ENCODE assay signal across 12 cellular contexts in the genomic region with DNA sequence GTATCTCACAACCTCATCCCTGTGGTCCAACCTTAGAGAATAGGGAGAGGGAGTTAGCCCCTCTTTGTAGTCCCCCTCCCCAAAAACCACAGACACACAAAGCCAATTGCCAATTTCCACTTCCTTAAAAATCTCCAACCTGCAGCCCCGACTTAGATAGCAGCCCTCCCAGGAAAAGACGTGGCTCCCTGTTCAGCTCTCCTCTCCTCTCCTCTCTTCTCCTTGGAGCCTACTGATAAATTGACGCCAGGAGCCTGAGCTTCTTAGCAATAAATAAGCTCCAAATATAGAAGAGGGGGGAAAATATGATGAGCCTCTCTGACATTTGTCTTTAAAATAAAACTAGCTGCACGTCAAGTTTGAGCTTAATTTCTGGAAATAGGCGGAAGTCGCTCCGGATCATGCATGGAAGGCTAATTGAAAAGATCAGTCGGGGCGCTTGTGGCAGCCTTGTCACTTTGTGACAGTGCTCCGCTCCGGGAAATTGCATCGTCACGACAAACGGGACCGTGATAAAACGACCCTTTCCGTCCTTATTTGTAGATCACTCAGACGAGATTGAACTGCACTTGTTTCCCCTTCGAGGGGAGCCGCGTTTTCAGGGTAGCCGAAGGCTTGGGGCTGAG. TPM values are rescaled to one million over a fixed set of nuclear protein-coding genes. Genes with fewer than 3 reads are reported as not detected.
DNase-seq lines count a peak whose midpoint lies in the region; ATAC-seq, FAIRE-seq and TF ChIP-seq lines count a peak whose summit lies in the region.
"Had no signal": no experiment of that assay in that cellular context is flagged by ENCODE, and none has a peak within 500 bp of the region (broad histone marks: within the 10 kb centered on the region; RNA-seq: fewer than 3 reads in every experiment).

No MANE protein-coding gene starts in this region.

- no peaks in the 10 kb centered on the region for H3K36me3 Mint-ChIP-seq in CD4-positive, CD25-positive, alpha-beta regulatory T cell
- no peaks in the 10 kb centered on the region for H3K36me3 Mint-ChIP-seq in GM23338 (ENCODE audit: low read depth)
- H3K36me3 Mint-ChIP-seq in naive thymus-derived CD8-positive, alpha-beta T cell = peaks cover 10 to 40% (median 37%) of the 10 kb centered on the region in 3 donors
- peaks cover 2% of the 10 kb centered on the region for H3K36me3 Mint-ChIP-seq in chondrocyte (ENCODE audit: low read depth)

- no peak overlapping the region for H2AFZ ChIP-seq in GM23338
- no peak overlapping the region; the same call in 1 of the 2 replicates for H2AFZ ChIP-seq in GM12878 (ENCODE audit: control insufficient read depth, low read depth, low read length)

- SMC1A ChIA-PET in GM12878 (lab: Charles Lee; ENCODE audit: uncharacterized antibody, unreplicated experiment) = interaction anchor here (1.2 kb wide), 1 partner anchor 16 kb away, joined by 3 read pairs; no protein-coding TSS in a partner anchor

- H3K9me3 ChIP-seq in CD4-positive, CD25-positive, alpha-beta regulatory T cell (ENCODE audit: control insufficient read depth in 2 of 2, low read length in 2 of 2) = peaks cover 9 to 28% of the 10 kb centered on the region in 2 experiments
- no peaks in the 10 kb centered on the region; the same call in 2 of the 3 replicates for H3K9me3 ChIP-seq in GM12878 (replicated peaks; ENCODE audit: control insufficient read depth, insufficient read depth, low read length)
- H3K9me3 ChIP-seq: breast epithelium had no signal

- TF ChIP-seq EP300 in GM12878 (IDR thresholded peaks at IDR 0.05; ENCODE audit: borderline replicate concordance in 1 of 2, control insufficient read depth in 1 of 2, low read depth in 2 of 2, low read length in 2 of 2) = no peak

- TF ChIP-seq CTCF in GM23338 (conservative IDR thresholded peaks at IDR 0.05; ENCODE audit: low read depth in 2 of 2) (no peak), GM12878 (IDR thresholded peaks at IDR 0.05 in 2 of 3, conservative IDR thresholded peaks at IDR 0.05 in 1 of 3; ENCODE audit: control insufficient read depth in 2 of 3, extremely low read depth in 1 of 3, insufficient read depth in 1 of 3, low read depth in 3 of 3, low read length in 3 of 3) (no peak), chondrocyte (IDR thresholded peaks at IDR 0.05) (no peak)

- peaks cover 65% of the 10 kb centered on the region for H3K27me3 ChIP-seq in CD4-positive, CD25-positive, alpha-beta regulatory T cell (ENCODE audit: control insufficient read depth, insufficient read depth, low read length)
- H3K27me3 ChIP-seq in GM23338 (ENCODE audit: insufficient read depth) (peaks cover 100% of the 10 kb centered on the region), GM12878 (replicated peaks in 1 of 2; ENCODE audit: control insufficient read depth in 2 of 2, insufficient read depth in 2 of 2, low read length in 1 of 2) (peaks cover 39 to 66% of the 10 kb centered on the region in 2 experiments)

- no peak for TF ChIP-seq POLR2A in GM12878 (IDR thresholded peaks at IDR 0.05; ENCODE audit: low read depth, low read length)

- TF ChIP-seq RAD21 in GM12878 (IDR thresholded peaks at IDR 0.05; ENCODE audit: insufficient read depth, low read depth, low read length) = no peak

- peaks cover 31% of the 10 kb centered on the region for H3K4me1 ChIP-seq in CD4-positive, CD25-positive, alpha-beta regulatory T cell (ENCODE audit: control insufficient read depth, insufficient read depth, low read length, poor library complexity, severe bottlenecking)
- peaks cover 72% of the 10 kb centered on the region for H3K4me1 ChIP-seq in GM23338 (ENCODE audit: insufficient read depth)
- H3K4me1 ChIP-seq in GM12878 (ENCODE audit: control insufficient read depth, insufficient read depth, low read length) = peaks cover 3% of the 10 kb centered on the region; the same call in 1 of the 2 replicates

- H3K9ac ChIP-seq in GM12878 (ENCODE audit: control insufficient read depth, insufficient read depth, low read length) = no peak overlapping the region

- POLR2A ChIA-PET in GM12878 (lab: Charles Lee) = no interaction called here
- POLR2A ChIA-PET in naive thymus-derived CD8-positive, alpha-beta T cell (lab: Charles Lee) = no interaction called here

- no peak for FAIRE-seq in GM12878 (lab: Jason Lieb, UNC)

- H3K4me3 Mint-ChIP-seq in CD4-positive, CD25-positive, alpha-beta regulatory T cell = peak overlapping the region; percentile 17 to 81 (median 64)
- H3K4me3 Mint-ChIP-seq in GM23338 = peak overlapping the region; percentile 65
- peak overlapping the region; percentile 61 to 83 (median 76) for H3K4me3 Mint-ChIP-seq in naive thymus-derived CD8-positive, alpha-beta T cell
- H3K4me3 Mint-ChIP-seq in chondrocyte (ENCODE audit: unreplicated experiment) = no peak overlapping the region

- ATAC-seq in CD4-positive, CD25-positive, alpha-beta regulatory T cell (ENCODE audit: low read depth in 2 of 2) = no peak
- ATAC-seq in GM23338 = no peak
- no peak for ATAC-seq in GM12878
- ATAC-seq in naive thymus-derived CD8-positive, alpha-beta T cell = no peak
- no peak for ATAC-seq in HG03039 (IDR thresholded peaks at IDR 0.05; ENCODE audit: unreplicated experiment)
- ATAC-seq: Right ventricle myocardium inferior had no signal

- H3F3A ChIP-seq in GM23338 (replicated peaks; ENCODE audit: low read depth) = peaks cover 52% of the 10 kb centered on the region

- WGBS in GM12878 (ENCODE audit: insufficient coverage, insufficient replicate concordance, low lambda C conversion rate, missing lambda C conversion rate) = 13% methylated on average over 22 of the region's 22 CpGs

- RAD21 ChIA-PET in GM12878 (lab: Charles Lee; ENCODE audit: unreplicated experiment) = no interaction called here

- no peaks in the 10 kb centered on the region for H3K79me2 ChIP-seq in GM23338 (replicated peaks; ENCODE audit: insufficient read depth)
- no peaks in the 10 kb centered on the region for H3K79me2 ChIP-seq in GM12878 (ENCODE audit: control insufficient read depth, insufficient read depth, low read length)

- no TSS peak for BruUV-seq in GM12878 (replicated peaks; lab: Mats Ljungman, UMichigan)

- no peaks in the 10 kb centered on the region for H3K9me2 ChIP-seq in GM23338 (ENCODE audit: insufficient read depth)

- no peak overlapping the region for H3K27ac ChIP-seq in CD4-positive, CD25-positive, alpha-beta regulatory T cell (ENCODE audit: insufficient read depth, low read length, poor library complexity, severe bottlenecking)
- H3K27ac ChIP-seq in GM23338 (ENCODE audit: low read depth) = no peak overlapping the region
- no peak overlapping the region for H3K27ac ChIP-seq in GM12878 (ENCODE audit: control insufficient read depth, insufficient read depth)
- H3K27ac ChIP-seq: breast epithelium had no signal

- in situ Hi-C loops in GM12878 (cut with MboI) = no loop called here

- peak overlapping the region in 1 of 3 donors; percentile 23 for H3K27ac Mint-ChIP-seq in CD4-positive, CD25-positive, alpha-beta regulatory T cell
- H3K27ac Mint-ChIP-seq in GM23338 = no peak overlapping the region
- peak overlapping the region in 1 of 10 donors; percentile 88 for H3K27ac Mint-ChIP-seq in naive thymus-derived CD8-positive, alpha-beta T cell
- H3K27ac Mint-ChIP-seq in chondrocyte (ENCODE audit: unreplicated experiment) = no peak overlapping the region

- no peak for DNase-seq in CD4-positive, CD25-positive, alpha-beta regulatory T cell
- DNase-seq in GM23338 (ENCODE audit: low spot score) (peak; percentile 71), GM12878 (ENCODE audit: low read depth, low spot score) (no peak), chondrocyte (ENCODE audit: low spot score) (no peak), cerebellar nuclear complex (lab: John Stamatoyannopoulos, UW) (no peak)
- peak in 1 of 10 donors; percentile 15 for DNase-seq in naive thymus-derived CD8-positive, alpha-beta T cell
- DNase-seq in stimulated activated CD4-positive, alpha-beta T cell treated with anti-CD3 and anti-CD28 coated beads, Interleukin-4, amount 100 ng/mL, for 4 hours = no peak
- DNase-seq: COR-L47, foreskin fibroblast had no signal

- H3K27me3 Mint-ChIP-seq in CD4-positive, CD25-positive, alpha-beta regulatory T cell = peaks cover 93% of the 10 kb centered on the region
- H3K27me3 Mint-ChIP-seq in GM23338 (ENCODE audit: insufficient read depth, low read depth, poor library complexity) = peaks cover 99% of the 10 kb centered on the region
- H3K27me3 Mint-ChIP-seq in naive thymus-derived CD8-positive, alpha-beta T cell = peaks cover 67 to 93% (median 78%) of the 10 kb centered on the region in 5 donors
- peaks cover 83% of the 10 kb centered on the region for H3K27me3 Mint-ChIP-seq in chondrocyte (ENCODE audit: low read depth)

- H4K20me1 ChIP-seq in GM23338 (replicated peaks; ENCODE audit: insufficient read depth) (peaks cover 29% of the 10 kb centered on the region), GM12878 (ENCODE audit: control insufficient read depth, insufficient read depth) (no peaks in the 10 kb centered on the region)

- H3K4me3 ChIP-seq in CD4-positive, CD25-positive, alpha-beta regulatory T cell (ENCODE audit: low read depth, low read length) = no peak overlapping the region
- peak overlapping the region; percentile 58 for H3K4me3 ChIP-seq in GM23338
- peak overlapping the region; percentile 25; the same call in 1 of the 2 replicates for H3K4me3 ChIP-seq in GM12878

- CTCF ChIA-PET in GM12878 (lab: Yijun Ruan, JAX) = interaction anchor here (0.7 kb wide), 1 partner anchor 132 kb away, joined by 4 read pairs; no protein-coding TSS in a partner anchor

- H3K9me3 Mint-ChIP-seq in CD4-positive, CD25-positive, alpha-beta regulatory T cell = peaks cover 0 to 39% (median 8%) of the 10 kb centered on the region in 7 donors
- H3K9me3 Mint-ChIP-seq in GM23338 (peaks cover 7% of the 10 kb centered on the region; the same call in 2 of the 3 replicates), chondrocyte (ENCODE audit: low read depth) (no peaks in the 10 kb centered on the region)
- H3K9me3 Mint-ChIP-seq in naive thymus-derived CD8-positive, alpha-beta T cell = peaks cover 0 to 51% (median 30%) of the 10 kb centered on the region in 9 donors

- intact Hi-C loops in GM12878 (cut with micrococcal nuclease; ENCODE audit: unreplicated experiment) = loop anchor here (10.0 kb wide), 1 partner anchor 159 kb away; no protein-coding TSS in a partner anchor

- no peaks in the 10 kb centered on the region for H3K36me3 ChIP-seq in CD4-positive, CD25-positive, alpha-beta regulatory T cell (ENCODE audit: control insufficient read depth, insufficient read depth, low read length)
- H3K36me3 ChIP-seq in GM23338 (ENCODE audit: insufficient read depth) (no peaks in the 10 kb centered on the region), GM12878 (ENCODE audit: control insufficient read depth in 2 of 2, insufficient read depth in 2 of 2, low read length in 1 of 2) (no peaks in the 10 kb centered on the region)
- H3K36me3 ChIP-seq: breast epithelium had no signal

- peaks cover 14 to 67% (median 36%) of the 10 kb centered on the region in 4 donors for H3K4me1 Mint-ChIP-seq in CD4-positive, CD25-positive, alpha-beta regulatory T cell
- H3K4me1 Mint-ChIP-seq in GM23338 (peaks cover 64% of the 10 kb centered on the region), chondrocyte (ENCODE audit: low read depth) (peaks cover 19% of the 10 kb centered on the region)
- peaks cover 36 to 65% (median 49%) of the 10 kb centered on the region in 4 donors for H3K4me1 Mint-ChIP-seq in naive thymus-derived CD8-positive, alpha-beta T cell

- H3K4me2 ChIP-seq in GM23338 = peak overlapping the region; percentile 74
- H3K4me2 ChIP-seq in GM12878 (ENCODE audit: control insufficient read depth, insufficient read depth) = peak overlapping the region; percentile 86

RNA-seq across cellular contexts. Expression of gene PAX6, which starts 7.2 kb away (rescaled TPM):
- not detected for total RNA-seq in CD4-positive, CD25-positive, alpha-beta regulatory T cell
- polyA plus RNA-seq in CD4-positive, CD25-positive, alpha-beta regulatory T cell = not detected
- total RNA-seq in GM23338 (2014; rRNA removed; shearing (Covaris generic)) = 0.17 and 1.0 TPM in 2 replicates
- polyA plus RNA-seq in GM23338 (2016; fragmentation: Nextera tagmentation; extraction: Ambion mirVana) (0.24 and 0.45 TPM in 2 replicates), GM12878 (2011; rRNA removed) (0.08 TPM in 1 of 2 replicates, not detected in the other), GM12878 (2014; fragmentation: Illumina TruSeq; extraction: Trizol) (0.15 TPM in 1 of 2 replicates, not detected in the other), GM12878 (2014; fragmentation: Nextera tagmentation; extraction: Ambion mirVana) (under 1 TPM in 1 of 2 experiments, not detected in 1; 0.10 TPM), GM12878 (2014; rRNA removed) (0.09 and 0.62 TPM in 2 replicates), GM12878 (2016; fragmentation: Nextera tagmentation; extraction: Ambion mirVana) (not detected)
- not detected in 2 replicates for total RNA-seq in GM12878 (2013; cell fraction: nucleolus; rRNA removed)
- total RNA-seq in GM12878 (2014; rRNA removed) (0.05 and 0.06 TPM in 2 replicates), GM12878 (2014; rRNA removed; fragmentation: Illumina TruSeq; extraction: Trizol) (0.22 and 0.32 TPM in 2 replicates), GM12878 (2021) (0.26 and 0.53 TPM in 2 replicates), chondrocyte (not detected in 3 replicates)
- 0.25 TPM for polyA plus RNA-seq in GM12878 (2011; ENCODE audit: low read depth)
- not detected in 2 replicates for polyA plus RNA-seq in GM12878 (2011; cell fraction: cytosol; rRNA removed)
- polyA plus RNA-seq in GM12878 (2011; cell fraction: nucleus; rRNA removed) = not detected in 2 replicates
- 0.25 and 0.38 TPM in 2 replicates for polyA plus RNA-seq in GM12878 (2012)
- not detected in 2 replicates for polyA minus RNA-seq in GM12878 (2011; rRNA and poly(A)+ RNA removed)
- polyA minus RNA-seq in GM12878 (2011; cell fraction: cytosol; rRNA and poly(A)+ RNA removed) = not detected in 2 replicates
- 0.38 TPM in 1 of 2 replicates, not detected in the other for polyA minus RNA-seq in GM12878 (2011; cell fraction: nucleus; rRNA and poly(A)+ RNA removed)
- total RNA-seq in naive thymus-derived CD8-positive, alpha-beta T cell = not detected
- under 1 TPM in 1 of 3 donors, not detected in 2; 0.05 TPM for polyA plus RNA-seq in naive thymus-derived CD8-positive, alpha-beta T cell
- total RNA-seq: Right ventricle myocardium inferior had no signal
